1 cellular context compared by ENCODE assay signal in genomic region chr17:37458805-37459204, GRCh38.
TF ChIP-seq lines count a peak whose summit lies in the region.

No MANE protein-coding gene starts in this region.

TF ChIP-seq in endothelial cell of umbilical vein, 7 proteins besides CTCF, POLR2A, EP300 and RAD21:
- TF ChIP-seq FOS (IDR thresholded peaks at IDR 0.05; ENCODE audit: borderline replicate concordance, insufficient read depth, low read length) (peak; percentile 43), POLR2AphosphoS5 (IDR thresholded peaks at IDR 0.05; ENCODE audit: insufficient read depth, low read depth, low read length) (no peak)
TF ChIP-seq in endothelial cell of umbilical vein: peak in this region for 1.
